10 cellular contexts compared by ENCODE assay signal in the genomic region with DNA sequence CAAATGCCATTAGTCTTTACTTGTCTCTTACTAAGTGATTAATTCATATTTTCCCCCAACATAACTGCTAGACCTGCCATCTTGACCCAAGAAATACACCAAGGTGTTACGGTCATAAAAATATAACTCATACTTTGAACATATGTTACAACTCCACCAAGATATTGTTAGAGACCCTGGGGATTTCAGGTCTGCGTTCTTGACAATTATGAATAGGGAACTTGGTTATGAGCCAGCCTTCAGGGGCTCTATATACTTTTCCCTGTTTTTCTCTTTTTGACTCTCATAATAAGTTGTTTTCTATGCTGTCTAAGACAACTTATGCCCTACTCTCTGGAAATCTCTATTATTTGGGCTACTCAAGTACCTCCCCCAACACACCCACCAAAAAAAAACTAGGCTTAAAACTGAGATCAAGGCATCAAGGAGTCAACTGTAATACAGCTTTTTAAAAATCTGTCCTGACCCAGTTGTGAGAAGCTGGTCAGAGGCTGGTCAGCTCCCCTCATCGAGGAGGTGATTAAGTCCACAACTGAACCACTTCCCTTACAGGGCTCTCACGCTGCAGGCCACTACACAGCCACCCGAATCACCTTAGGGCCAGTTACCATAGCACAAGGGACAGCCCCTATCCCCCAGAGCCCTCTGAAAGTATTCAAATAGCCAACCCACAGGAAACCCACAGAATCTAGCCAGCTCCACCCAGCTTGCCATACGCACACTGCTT. TPM values are rescaled to one million over a fixed set of nuclear protein-coding genes. Genes with fewer than 3 reads are reported as not detected.
DNase-seq lines count a peak whose midpoint lies in the region; ATAC-seq and TF ChIP-seq lines count a peak whose summit lies in the region.
"Had no signal": no experiment of that assay in that cellular context is flagged by ENCODE, and none has a peak within 500 bp of the region (broad histone marks: within the 10 kb centered on the region; RNA-seq: fewer than 3 reads in every experiment).

No MANE protein-coding gene starts in this region.

- no TSS peak for BruUV-seq in PC-9 (replicated peaks; lab: Mats Ljungman, UMichigan)

- intact Hi-C loops in tibial artery (cut with DNase I; ENCODE audit: low total_unique reads) = no loop called here
- intact Hi-C loops in PC-9 (cut with micrococcal nuclease; ENCODE audit: unreplicated experiment) = no loop called here

- H3K27ac Mint-ChIP-seq in T-helper 17 cell = peak overlapping the region; percentile 8
- H3K27ac Mint-ChIP-seq: progenitor cell of endocrine pancreas had no signal

- peaks cover 2% of the 10 kb centered on the region for H3K36me3 Mint-ChIP-seq in T-helper 17 cell (ENCODE audit: low read depth)

- H3K4me1 ChIP-seq in tibial artery (no peaks in the 10 kb centered on the region), PC-9 (replicated peaks; ENCODE audit: insufficient read depth) (no peaks in the 10 kb centered on the region)

- in situ Hi-C loops in brain microvascular endothelial cell (cut with HindIII; ENCODE audit: low pct_ligation_motif_present, low sequenced_read_pairs) = no loop called here

- no peak overlapping the region for H3K4me2 ChIP-seq in PC-9

- no peaks in the 10 kb centered on the region for H3F3A ChIP-seq in PC-9 (ENCODE audit: insufficient read depth, low read depth)

- no peak overlapping the region for H2AFZ ChIP-seq in PC-9

- ATAC-seq in GM19397 (IDR thresholded peaks at IDR 0.05; ENCODE audit: unreplicated experiment) (peak; percentile 100), HG02970 (IDR thresholded peaks at IDR 0.05; ENCODE audit: low FRiP score, unreplicated experiment) (peak; percentile 95), T-helper 17 cell (peak; percentile 60)

- no peak overlapping the region for H3K4me3 Mint-ChIP-seq in T-helper 17 cell

- H4K20me1 ChIP-seq in PC-9 (ENCODE audit: insufficient read depth) = no peaks in the 10 kb centered on the region

- H3K27me3 ChIP-seq in brain microvascular endothelial cell (replicated peaks) (no peaks in the 10 kb centered on the region), tibial artery (no peaks in the 10 kb centered on the region), PC-9 (ENCODE audit: insufficient read depth, low read depth) (no peaks in the 10 kb centered on the region)

- peaks cover 9% of the 10 kb centered on the region for H3K27me3 Mint-ChIP-seq in T-helper 17 cell
- H3K27me3 Mint-ChIP-seq: progenitor cell of endocrine pancreas had no signal

- no peaks in the 10 kb centered on the region for H3K79me2 ChIP-seq in PC-9 (ENCODE audit: low read depth)

- POLR2A ChIA-PET in PC-9 (lab: Charles Lee; ENCODE audit: unreplicated experiment) = no interaction called here

- H3K4me3 ChIP-seq in brain microvascular endothelial cell (ENCODE audit: low read depth, low read length) = no peak overlapping the region
- H3K4me3 ChIP-seq in tibial artery = no peak overlapping the region
- H3K4me3 ChIP-seq in PC-9 = no peak overlapping the region

- no peaks in the 10 kb centered on the region for H3K9me2 ChIP-seq in PC-9 (ENCODE audit: insufficient read depth)

- H3K9me3 ChIP-seq in T-helper 17 cell (ENCODE audit: control insufficient read depth, low read length, poor library complexity, severe bottlenecking) (no peaks in the 10 kb centered on the region), tibial artery (no peaks in the 10 kb centered on the region), PC-9 (ENCODE audit: insufficient read depth, low read depth) (no peaks in the 10 kb centered on the region)

- CTCF ChIA-PET in PC-9 (lab: Charles Lee) = no interaction called here

- no peak overlapping the region for H3K27ac ChIP-seq in brain microvascular endothelial cell
- H3K27ac ChIP-seq in tibial artery = no peak overlapping the region
- no peak overlapping the region for H3K27ac ChIP-seq in PC-9

- H3K36me3 ChIP-seq in brain microvascular endothelial cell (replicated peaks) (no peaks in the 10 kb centered on the region), tibial artery (no peaks in the 10 kb centered on the region), PC-9 (ENCODE audit: low read depth) (no peaks in the 10 kb centered on the region)

- peaks cover 8% of the 10 kb centered on the region for H3K4me1 Mint-ChIP-seq in T-helper 17 cell

- peak; percentile 81 for DNase-seq in GM10266 (ENCODE audit: extremely low spot score)
- DNase-seq in T-helper 17 cell = no peak
- DNase-seq in brain microvascular endothelial cell = no peak
- no peak for DNase-seq in SW 1271 (lab: John Stamatoyannopoulos, UW)
- no peak for DNase-seq in tibial artery
- no peak for DNase-seq in PC-9
- DNase-seq: SHP77 treated with DMSO at 0.1 percent for 48 hours had no signal

- no peak for TF ChIP-seq CTCF in GM10266 (IDR thresholded peaks at IDR 0.05; ENCODE audit: control insufficient read depth, insufficient read depth, low read depth, missing control alignments)
- no peak for TF ChIP-seq CTCF in brain microvascular endothelial cell (IDR thresholded peaks at IDR 0.05; ENCODE audit: low read depth, low read length, missing control alignments)
- TF ChIP-seq CTCF in tibial artery (IDR thresholded peaks at IDR 0.05) = no peak
- no peak for TF ChIP-seq CTCF in PC-9 (conservative IDR thresholded peaks at IDR 0.05)

RNA-seq across cellular contexts. Expression of a gene that starts 10.5 kb away (rescaled TPM):
- 1 to 10 TPM in 1 of 2 donors, under 1 TPM in 1; 0.55 to 1.5 TPM for total RNA-seq in T-helper 17 cell
- 7.7 and 10.3 TPM in 2 replicates for total RNA-seq in PC-9 (2021)
- total RNA-seq: progenitor cell of endocrine pancreas had no signal

RNA-seq across cellular contexts. Expression of a gene that starts 46.1 kb away (rescaled TPM):
- total RNA-seq in T-helper 17 cell = 1 to 10 TPM in 1 of 2 donors, not detected in 1; 1.4 TPM
- total RNA-seq in PC-9 (2021) = 0.26 and 0.80 TPM in 2 replicates
